In genomic region chr17:32261521-32261792, GRCh38 we compare ENCODE assay signal across 20 cellular contexts. TPM values are rescaled to one million over a fixed set of nuclear protein-coding genes. Genes with fewer than 3 reads are reported as not detected.
A peak's percentile ranks its signal among the peaks of the same experiment; 100 is the strongest.
DNase-seq lines count a peak whose midpoint lies in the region; ATAC-seq, FAIRE-seq and TF ChIP-seq lines count a peak whose summit lies in the region.
"Had no signal": no experiment of that assay in that cellular context is flagged by ENCODE, and none has a peak within 500 bp of the region (broad histone marks: within the 10 kb centered on the region; RNA-seq: fewer than 3 reads in every experiment).

No MANE protein-coding gene starts in this region.

- no peak for ATAC-seq in GM21786 (IDR thresholded peaks at IDR 0.05; ENCODE audit: unreplicated experiment)
- ATAC-seq in GM19397 (IDR thresholded peaks at IDR 0.05; ENCODE audit: unreplicated experiment), result no peak
- ATAC-seq: GM12878, GM23338 had no signal

- peak; percentile 25 for DNase-seq in MCF 10A (ENCODE audit: unreplicated experiment)
- no peak for DNase-seq in mammary epithelial cell
- DNase-seq in keratinocyte (ENCODE audit: low read depth, low spot score), result no peak
- DNase-seq in retina, result peak; percentile 25
- DNase-seq in GF-D8 (lab: John Stamatoyannopoulos, UW), result no peak
- DNase-seq: 8988T, KG1, NCI-H1105, NCI-H146, NCI-H2029, NCI-H510A treated with DMSO at 0.1 percent for 48 hours, SJCRH30 had no signal

- CTCF ChIA-PET in MCF 10A (lab: Yijun Ruan, JAX) (no interaction called here), mammary epithelial cell (lab: Charles Lee; ENCODE audit: low non-redundant PET) (no interaction called here)

- H3K79me2 ChIP-seq in mammary epithelial cell (ENCODE audit: insufficient read depth, low read length) (no peaks in the 10 kb centered on the region), keratinocyte (ENCODE audit: control insufficient read depth, insufficient read depth, low read length) (no peaks in the 10 kb centered on the region)

- H3K36me3 ChIP-seq in mammary epithelial cell (ENCODE audit: insufficient read depth, low read length) (no peaks in the 10 kb centered on the region), keratinocyte (ENCODE audit: control insufficient read depth in 2 of 2, extremely low read depth in 1 of 2, insufficient read depth in 2 of 2, low read length in 2 of 2) (no peaks in the 10 kb centered on the region)
- H3K36me3 ChIP-seq: HAP-1, Peyer's patch, SJCRH30 had no signal

- intact Hi-C loops in MCF 10A (cut with micrococcal nuclease) (no loop called here), mammary epithelial cell (cut with micrococcal nuclease) (no loop called here)

- no peak overlapping the region for H3K4me3 ChIP-seq in mammary epithelial cell (replicated peaks in 1 of 3; ENCODE audit: insufficient read depth in 1 of 3, low read depth in 2 of 3, low read length in 3 of 3)
- H3K4me3 ChIP-seq in keratinocyte (ENCODE audit: control insufficient read depth in 2 of 3, extremely low read depth in 1 of 3, insufficient read depth in 2 of 3, low read depth in 1 of 3, low read length in 3 of 3), result no peak overlapping the region
- H3K4me3 ChIP-seq: GM12878, GM23338, HAP-1, Peyer's patch, SJCRH30 had no signal

- H3K4me1 Mint-ChIP-seq in MCF 10A (ENCODE audit: insufficient read depth, unreplicated experiment) (peaks cover 22% of the 10 kb centered on the region), brain (peaks cover 73% of the 10 kb centered on the region)

- no peaks in the 10 kb centered on the region for H3K9me3 ChIP-seq in mammary epithelial cell (replicated peaks; ENCODE audit: insufficient read depth, low read length)
- no peaks in the 10 kb centered on the region for H3K9me3 ChIP-seq in keratinocyte (ENCODE audit: control insufficient read depth, low read depth, low read length)
- H3K9me3 ChIP-seq: HAP-1, Peyer's patch, SJCRH30 had no signal

- H3K4me1 ChIP-seq in mammary epithelial cell (ENCODE audit: insufficient read depth, low read length), result peaks cover 5% of the 10 kb centered on the region
- no peaks in the 10 kb centered on the region for H3K4me1 ChIP-seq in keratinocyte (ENCODE audit: control insufficient read depth, extremely low read depth, insufficient read depth, low read length)
- H3K4me1 ChIP-seq: HAP-1, SJCRH30 had no signal

- dilution Hi-C loops in mammary epithelial cell (cut with HindIII; ENCODE audit: low sequenced_read_pairs) (no loop called here), keratinocyte (cut with MboI; ENCODE audit: extremely low pct_ligation_motif_present, low sequenced_read_pairs) (no loop called here)

- no peak overlapping the region for H2AFZ ChIP-seq in mammary epithelial cell (ENCODE audit: low read depth, low read length)
- H2AFZ ChIP-seq in keratinocyte (ENCODE audit: control insufficient read depth, low read length), result no peak overlapping the region
- H2AFZ ChIP-seq: GM23338 had no signal

- no peak overlapping the region for H3K27ac ChIP-seq in mammary epithelial cell (ENCODE audit: insufficient read depth, low read depth, low read length)
- no peak overlapping the region for H3K27ac ChIP-seq in keratinocyte (ENCODE audit: control insufficient read depth, insufficient read depth, low read length)
- H3K27ac ChIP-seq: Peyer's patch, SJCRH30 had no signal

- peaks cover 3% of the 10 kb centered on the region for H4K20me1 ChIP-seq in mammary epithelial cell (ENCODE audit: insufficient read depth, low read length)
- no peaks in the 10 kb centered on the region for H4K20me1 ChIP-seq in keratinocyte (ENCODE audit: control insufficient read depth, extremely low read depth, insufficient read depth, low read length)

- H3K9me3 Mint-ChIP-seq in MCF 10A (ENCODE audit: unreplicated experiment) (no peaks in the 10 kb centered on the region), brain (peaks cover 0 to 4% (median 2%) of the 10 kb centered on the region in 5 experiments)
- H3K9me3 Mint-ChIP-seq: GM23338 had no signal

- POLR2A ChIA-PET in MCF 10A (lab: Yijun Ruan, JAX), result interaction anchor here (0.7 kb wide), 1 partner anchor 183 kb away, joined by 3 read pairs; the partner anchor contains the start of gene PSMD11

- WGBS in mammary epithelial cell (ENCODE audit: low coverage, missing lambda C conversion rate), result 11% methylated on average over 5 of the region's 5 CpGs

- no peak overlapping the region for H3K27ac Mint-ChIP-seq in MCF 10A (ENCODE audit: low read depth, unreplicated experiment)
- peak overlapping the region in 3 of 5 experiments; percentile 15 to 65 (median 19) for H3K27ac Mint-ChIP-seq in brain
- H3K27ac Mint-ChIP-seq: GM23338 had no signal

- no peak overlapping the region for H3K9ac ChIP-seq in mammary epithelial cell (ENCODE audit: insufficient read depth, low read length)
- no peak overlapping the region for H3K9ac ChIP-seq in keratinocyte (ENCODE audit: control insufficient read depth, extremely low read depth, insufficient read depth, low read length)

- no peak for FAIRE-seq in keratinocyte (lab: Jason Lieb, UNC)
- FAIRE-seq: GM12878 had no signal

- no peak overlapping the region for H3K4me2 ChIP-seq in mammary epithelial cell (ENCODE audit: insufficient read depth, low read depth, low read length)
- H3K4me2 ChIP-seq in keratinocyte (ENCODE audit: control insufficient read depth, extremely low read depth, insufficient read depth, low read depth, low read length), result peak overlapping the region; percentile 18
- H3K4me2 ChIP-seq: GM23338 had no signal

- H3K4me3 Mint-ChIP-seq in MCF 10A (ENCODE audit: unreplicated experiment), result no peak overlapping the region
- H3K4me3 Mint-ChIP-seq in brain, result peak overlapping the region in 2 of 5 experiments; percentile 28 to 36
- H3K4me3 Mint-ChIP-seq: GM23338 had no signal

- in situ Hi-C loops in mammary epithelial cell (cut with MboI; ENCODE audit: low sequenced_read_pairs in 2 of 2), result no loop called here

- H3K27me3 Mint-ChIP-seq in MCF 10A (ENCODE audit: insufficient read depth, unreplicated experiment) (peaks cover 48% of the 10 kb centered on the region), brain (peaks cover 11% of the 10 kb centered on the region)

- TF ChIP-seq CTCF in MCF 10A (IDR thresholded peaks at IDR 0.05; ENCODE audit: unreplicated experiment) (no peak), mammary epithelial cell (conservative IDR thresholded peaks at IDR 0.05 in 1 of 2, IDR thresholded peaks at IDR 0.05 in 1 of 2; ENCODE audit: extremely low read depth in 1 of 2, insufficient read depth in 1 of 2, low read depth in 1 of 2, low read length in 2 of 2) (no peak), brain (conservative IDR thresholded peaks at IDR 0.05) (no peak), keratinocyte (optimal IDR thresholded peaks at IDR 0.05 in 1 of 3, IDR thresholded peaks at IDR 0.05 in 1 of 3, conservative IDR thresholded peaks at IDR 0.05 in 1 of 3; ENCODE audit: extremely low read depth in 1 of 3, insufficient read depth in 2 of 3, low read length in 3 of 3) (no peak)

- H3K36me3 Mint-ChIP-seq in MCF 10A (ENCODE audit: insufficient read depth, unreplicated experiment) (no peaks in the 10 kb centered on the region), brain (no peaks in the 10 kb centered on the region)

- no TSS peak for BruUV-seq in MCF 10A (replicated peaks; lab: Mats Ljungman, UMichigan)
- BruUV-seq in mammary epithelial cell (replicated peaks; lab: Mats Ljungman, UMichigan), result no TSS peak

- H3K27me3 ChIP-seq in mammary epithelial cell (ENCODE audit: insufficient read depth, low read length), result peaks cover 33% of the 10 kb centered on the region
- peaks cover 49% of the 10 kb centered on the region for H3K27me3 ChIP-seq in keratinocyte (ENCODE audit: control insufficient read depth, extremely low read depth, insufficient read depth, low read length)
- H3K27me3 ChIP-seq: Peyer's patch had no signal

- H3K9me1 ChIP-seq in keratinocyte (ENCODE audit: control insufficient read depth, extremely low read depth, insufficient read depth, low read length), result no peaks in the 10 kb centered on the region

RNA-seq across cellular contexts. Expression of gene RHBDL3, which starts 4.2 kb away (rescaled TPM):
- total RNA-seq in MCF 10A (2022) (not detected in 2 replicates), mammary epithelial cell (not detected)
- polyA plus RNA-seq in mammary epithelial cell (0.03 TPM), brain (ENCODE audit: insufficient read depth, low read depth, low replicate concordance) (26.6 TPM), keratinocyte (not detected in 3 replicates)
- polyA minus RNA-seq in mammary epithelial cell (not detected), keratinocyte (not detected in 3 replicates)
- polyA plus RNA-seq in keratinocyte (2011; ENCODE audit: low read depth), result not detected
- not detected in 2 replicates for polyA plus RNA-seq in keratinocyte (2011; cell fraction: cytosol; rRNA removed)
- polyA plus RNA-seq in keratinocyte (2011; cell fraction: nucleus; rRNA removed), result not detected in 2 replicates
- 0.03 TPM in 1 of 2 replicates, not detected in the other for polyA plus RNA-seq in keratinocyte (2012; ENCODE audit: low replicate concordance)
- polyA minus RNA-seq in keratinocyte (2011; cell fraction: cytosol; rRNA and poly(A)+ RNA removed), result not detected
- not detected in 2 replicates for polyA minus RNA-seq in keratinocyte (2011; cell fraction: nucleus; rRNA and poly(A)+ RNA removed)
- total RNA-seq: SJCRH30 had no signal
- polyA plus RNA-seq: CD14-positive monocyte had no signal

Comparison
In these comparisons a context has a peak if more than half of its experiments do, and no peak if none do; other contexts are left out.
1. DNase-seq: peak in MCF 10A (single experiment) and retina (single experiment); none in mammary epithelial cell (single experiment), keratinocyte (single experiment) and GF-D8 (single experiment).
2. RNA of gene RHBDL3, which starts 4.2 kb away (polyA plus RNA-seq): 26.6 TPM in brain (single experiment); 0.03 TPM in mammary epithelial cell (single experiment) and 0.03 TPM in keratinocyte; every median in the first group is over 10 times any median in the second.